Comparison of ENCODE assay signal across 26 cellular contexts in the genomic region with DNA sequence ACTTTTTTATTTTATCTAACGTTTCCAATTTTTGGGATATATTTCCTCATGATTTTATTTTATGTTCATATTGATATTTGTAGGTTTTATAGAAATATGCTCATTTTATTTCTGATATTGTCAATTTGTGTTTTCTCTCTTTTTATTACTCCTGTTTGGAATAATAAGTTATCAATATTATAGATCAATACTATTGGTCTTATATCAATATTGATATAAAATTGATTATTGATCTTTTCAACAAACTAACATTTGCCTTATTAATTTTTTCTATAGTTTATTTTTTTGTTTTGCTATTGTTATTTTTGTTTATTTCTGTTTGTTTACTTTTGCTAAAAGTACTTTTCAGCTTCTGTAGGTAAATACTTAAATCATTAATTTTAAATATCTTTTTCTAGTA.
"Had no signal": no experiment of that assay in that cellular context is flagged by ENCODE, and none has a peak within 500 bp of the region (broad histone marks: within the 10 kb centered on the region; RNA-seq: fewer than 3 reads in every experiment).

No MANE protein-coding gene starts in this region.

- H3K27ac ChIP-seq: left ventricle myocardium inferior, neural progenitor cell, neutrophil, right atrium auricular region, right lobe of liver, stomach, testis, thyroid gland, transverse colon, upper lobe of left lung, vagina had no signal

- H3K4me3 Mint-ChIP-seq: mesothelial cell of epicardium; naive B cell; natural killer cell; nephron progenitor cell; neural progenitor cell; stimulated activated naive B cell treated with anti-CD40 and anti-IgM and Interleukin-4, amounts not matched to agents 10 μg/mL and 1 μg/mL and 100 μg/mL, for 72 hours had no signal

- H3K36me3 ChIP-seq: left ventricle myocardium inferior, neural progenitor cell, neutrophil, right atrium auricular region, right lobe of liver, stomach, thyroid gland, transverse colon, upper lobe of left lung, vagina had no signal

- DNase-seq: hippocampal formation; left ventricle myocardium inferior; mesendoderm; naive B cell; natural killer cell; nephron progenitor cell; occipital lobe; right lobe of liver; stimulated activated CD4-positive, alpha-beta T cell treated with anti-CD3 and anti-CD28 coated beads, Interleukin-12 subunit alpha, Interleukin-12 subunit beta, amount 100 ng/mL, for 4 hours; stimulated activated CD4-positive, alpha-beta T cell treated with anti-CD3 and anti-CD28 coated beads, Interleukin-15, amount 100 ng/mL, for 24 hours; stimulated activated CD4-positive, alpha-beta T cell treated with anti-CD3 and anti-CD28 coated beads, Interleukin-2, amount 100 ng/mL, for 24 hours; stimulated activated CD4-positive, alpha-beta T cell treated with anti-CD3 and anti-CD28 coated beads, Interleukin-4, amount 100 ng/mL, for 1 hour; stimulated activated naive B cell treated with anti-CD40 and anti-IgM and Interleukin-4, amounts not matched to agents 10 μg/mL and 1 μg/mL and 100 μg/mL, for 72 hours; stimulated activated naive CD8-positive, alpha-beta T cell treated with anti-CD3 and anti-CD28 coated beads, Interleukin-15, Interleukin-2, amounts not matched to agents 100 U/mL and 50 U/mL, for 24 hours; stomach; testis; thyroid gland; transverse colon; upper lobe of left lung had no signal

- H3K27me3 ChIP-seq: neural progenitor cell, neutrophil, right atrium auricular region, right lobe of liver, stomach, testis, thyroid gland, transverse colon, upper lobe of left lung, vagina had no signal

- H3K4me3 ChIP-seq: left ventricle myocardium inferior, lung, neural progenitor cell, right atrium auricular region, right lobe of liver, stomach, testis, thyroid gland, transverse colon, upper lobe of left lung, vagina had no signal

- H3K9me3 Mint-ChIP-seq: mesothelial cell of epicardium, nephron progenitor cell, neural progenitor cell had no signal

- ATAC-seq: natural killer cell; right lobe of liver; stimulated activated naive B cell treated with anti-CD40 and anti-IgM and Interleukin-4, amounts not matched to agents 10 μg/mL and 1 μg/mL and 100 μg/mL, for 72 hours; stimulated activated naive CD8-positive, alpha-beta T cell treated with anti-CD3 and anti-CD28 coated beads, Interleukin-15, Interleukin-2, amounts not matched to agents 100 U/mL and 50 U/mL, for 24 hours had no signal

- H3K27ac Mint-ChIP-seq: naive B cell; natural killer cell; nephron progenitor cell; neural progenitor cell; progenitor cell of endocrine pancreas; stimulated activated naive B cell treated with anti-CD40 and anti-IgM and Interleukin-4, amounts not matched to agents 10 μg/mL and 1 μg/mL and 100 μg/mL, for 72 hours had no signal

- H3K9me3 ChIP-seq: left ventricle myocardium inferior, neutrophil, right atrium auricular region, right lobe of liver, testis, thyroid gland, transverse colon, upper lobe of left lung, vagina had no signal

- H3K27me3 Mint-ChIP-seq: naive B cell; progenitor cell of endocrine pancreas; stimulated activated naive B cell treated with anti-CD40 and anti-IgM and Interleukin-4, amounts not matched to agents 10 μg/mL and 1 μg/mL and 100 μg/mL, for 72 hours had no signal

- H3K36me3 Mint-ChIP-seq: mesothelial cell of epicardium; naive B cell; neural progenitor cell; stimulated activated naive B cell treated with anti-CD40 and anti-IgM and Interleukin-4, amounts not matched to agents 10 μg/mL and 1 μg/mL and 100 μg/mL, for 72 hours had no signal

- H3K4me1 ChIP-seq: left ventricle myocardium inferior, neural progenitor cell, right atrium auricular region, right lobe of liver, stomach, testis, thyroid gland, transverse colon, upper lobe of left lung, vagina had no signal

- H3K4me1 Mint-ChIP-seq: naive B cell; natural killer cell; nephron progenitor cell; neural progenitor cell; stimulated activated naive B cell treated with anti-CD40 and anti-IgM and Interleukin-4, amounts not matched to agents 10 μg/mL and 1 μg/mL and 100 μg/mL, for 72 hours had no signal
